Comparison of ENCODE assay signal across 8 cellular contexts in genomic region chr3:58034738-58035511, GRCh38. TPM values are rescaled to one million over a fixed set of nuclear protein-coding genes. Genes with fewer than 3 reads are reported as not detected.
DNase-seq lines count a peak whose midpoint lies in the region; ATAC-seq and TF ChIP-seq lines count a peak whose summit lies in the region.

No MANE protein-coding gene starts in this region.

- H3K4me1 ChIP-seq in PC-9 (replicated peaks; ENCODE audit: insufficient read depth) (peaks cover 49% of the 10 kb centered on the region), Karpas-422 (ENCODE audit: low read length) (no peaks in the 10 kb centered on the region)

- H3F3A ChIP-seq in PC-9 (ENCODE audit: insufficient read depth, low read depth) = peaks cover 40% of the 10 kb centered on the region

- H3K4me3 ChIP-seq in PC-9 = no peak overlapping the region
- H3K4me3 ChIP-seq in Karpas-422 (ENCODE audit: low read length) = no peak overlapping the region

- no peak overlapping the region for H2AFZ ChIP-seq in PC-9
- H2AFZ ChIP-seq in Karpas-422 (ENCODE audit: low read length) = no peak overlapping the region

- peaks cover 0 to 2% (median 0%) of the 10 kb centered on the region in 3 donors for H3K27me3 Mint-ChIP-seq in immature natural killer cell (ENCODE audit: low read depth in 3 of 3)

- no peaks in the 10 kb centered on the region for H3K9me3 Mint-ChIP-seq in immature natural killer cell

- H4K20me1 ChIP-seq in PC-9 (ENCODE audit: insufficient read depth) (peaks cover 85% of the 10 kb centered on the region), Karpas-422 (ENCODE audit: insufficient read depth, low read depth, low read length) (peaks cover 10% of the 10 kb centered on the region; the same call in 1 of the 2 replicates)

- peak; percentile 99 for ATAC-seq in HG02588 (IDR thresholded peaks at IDR 0.05; ENCODE audit: unreplicated experiment)

- TF ChIP-seq CTCF in PC-9 (conservative IDR thresholded peaks at IDR 0.05) = no peak

- H3K27me3 ChIP-seq in PC-9 (ENCODE audit: insufficient read depth, low read depth) (no peaks in the 10 kb centered on the region), Karpas-422 (ENCODE audit: low read length) (no peaks in the 10 kb centered on the region)

- H3K36me3 ChIP-seq in PC-9 (ENCODE audit: low read depth) (no peaks in the 10 kb centered on the region), Karpas-422 (ENCODE audit: insufficient read depth, low read length) (no peaks in the 10 kb centered on the region)

- H3K4me3 Mint-ChIP-seq in immature natural killer cell = peak overlapping the region; percentile 63 to 70 (median 66)

- H3K36me3 Mint-ChIP-seq in immature natural killer cell = no peaks in the 10 kb centered on the region

- no peak overlapping the region for H3K9ac ChIP-seq in Karpas-422 (ENCODE audit: low read length)

- intact Hi-C loops in PC-9 (cut with micrococcal nuclease; ENCODE audit: unreplicated experiment) = no loop called here

- H3K27ac ChIP-seq in PC-9 (peak overlapping the region; percentile 46), Karpas-422 (ENCODE audit: low read length) (no peak overlapping the region)

- DNase-seq in DMS53 (lab: John Stamatoyannopoulos, UW) (peak; percentile 54), DMS53 treated with DMSO at 0.1 percent for 48 hours (lab: John Stamatoyannopoulos, UW; ENCODE audit: unreplicated experiment) (no peak), PC-9 (no peak), immature natural killer cell (peak; percentile 63 to 72 (median 64)), nucleus accumbens (lab: John Stamatoyannopoulos, UW) (no peak), medulla oblongata (ENCODE audit: extremely low spot score) (no peak), Karpas-422 (no peak)

- CTCF ChIA-PET in PC-9 (lab: Charles Lee) = no interaction called here

- H3K4me1 Mint-ChIP-seq in immature natural killer cell = peaks cover 33 to 56% of the 10 kb centered on the region in 2 donors

- H3K79me2 ChIP-seq in PC-9 (ENCODE audit: low read depth) = peaks cover 98% of the 10 kb centered on the region
- no peaks in the 10 kb centered on the region for H3K79me2 ChIP-seq in Karpas-422 (ENCODE audit: low read length)

- no TSS peak for BruUV-seq in PC-9 (replicated peaks; lab: Mats Ljungman, UMichigan)

- POLR2A ChIA-PET in PC-9 (lab: Charles Lee; ENCODE audit: unreplicated experiment) = no interaction called here

- H3K4me2 ChIP-seq in PC-9 (no peak overlapping the region), Karpas-422 (ENCODE audit: low read depth, low read length, poor library complexity, severe bottlenecking) (no peak overlapping the region)

- no peaks in the 10 kb centered on the region for H3K9me2 ChIP-seq in PC-9 (ENCODE audit: insufficient read depth)
- H3K9me2 ChIP-seq in Karpas-422 (replicated peaks; ENCODE audit: insufficient read depth, low read length) = no peaks in the 10 kb centered on the region

- no peaks in the 10 kb centered on the region for H3K9me3 ChIP-seq in PC-9 (ENCODE audit: insufficient read depth, low read depth)
- H3K9me3 ChIP-seq in Karpas-422 (ENCODE audit: low read length) = no peaks in the 10 kb centered on the region

- peak overlapping the region; percentile 80 to 94 (median 92) for H3K27ac Mint-ChIP-seq in immature natural killer cell

RNA-seq across cellular contexts. Expression of gene FLNB, which starts 26.7 kb away (rescaled TPM):
- total RNA-seq in PC-9 (2021) = 349 and 361 TPM in 2 replicates
- polyA plus RNA-seq in immature natural killer cell = 10 to 100 TPM in 1 of 3 donors, 1 to 10 TPM in 1, under 1 TPM in 1; 0.94 to 14.9 (median 7.5) TPM
- 14.1 and 14.2 TPM in 2 replicates for total RNA-seq in Karpas-422 (2014; rRNA removed; shearing (Covaris generic); ENCODE audit: low replicate concordance)

Comparison
In these comparisons a context has a peak if more than half of its experiments do, and no peak if none do; other contexts are left out.
1. DNase-seq: peak in DMS53 (single experiment) and immature natural killer cell (3 of 3); none in DMS53 treated with DMSO at 0.1 percent for 48 hours (single experiment), PC-9 (0 of 2), nucleus accumbens (0 of 56), medulla oblongata (single experiment) and Karpas-422 (single experiment).
2. RNA of gene FLNB, which starts 26.7 kb away (total RNA-seq): 349 to 361 TPM in PC-9; 14.1 to 14.2 TPM in Karpas-422; every median in the first group is over 10 times any median in the second.